In genomic region chr3:177126015-177126773, GRCh38 we compare ENCODE assay signal across 13 cellular contexts.
A peak's percentile ranks its signal among the peaks of the same experiment; 100 is the strongest.
DNase-seq lines count a peak whose midpoint lies in the region; ATAC-seq, FAIRE-seq and TF ChIP-seq lines count a peak whose summit lies in the region.
"Had no signal": no experiment of that assay in that cellular context is flagged by ENCODE, and none has a peak within 500 bp of the region (broad histone marks: within the 10 kb centered on the region; RNA-seq: fewer than 3 reads in every experiment).

No MANE protein-coding gene starts in this region.

- no peak for FAIRE-seq in GM19239 (lab: Jason Lieb, UNC)

- H3K27me3 Mint-ChIP-seq in T-helper 17 cell, result no peaks in the 10 kb centered on the region

- TF ChIP-seq POLR2A in GM18505 (IDR thresholded peaks at IDR 0.05; ENCODE audit: borderline replicate concordance, extremely low read depth, insufficient read depth, insufficient read length), result no peak

- peaks cover 54% of the 10 kb centered on the region for H3K4me1 Mint-ChIP-seq in T-helper 17 cell

- peaks cover 6% of the 10 kb centered on the region for H3K36me3 Mint-ChIP-seq in T-helper 17 cell (ENCODE audit: low read depth)

- no peak for TF ChIP-seq CTCF in foreskin fibroblast (IDR thresholded peaks at IDR 0.05; ENCODE audit: low read depth, low read length)

- no peak overlapping the region for H3K4me3 ChIP-seq in foreskin fibroblast (ENCODE audit: low read depth in 1 of 2, low read length in 2 of 2)
- H3K4me3 ChIP-seq: lung, tibial nerve had no signal

- DNase-seq in GM03348 (ENCODE audit: low spot score), result peak; percentile 74
- DNase-seq in T-helper 17 cell, result no peak
- peak; percentile 62 to 70 for DNase-seq in foreskin fibroblast
- DNase-seq in renal cortical epithelial cell (ENCODE audit: low read depth), result peak; percentile 57
- DNase-seq in GM19239 (ENCODE audit: insufficient read length, low spot score), result no peak
- DNase-seq: aorta, NCI-H1417, posterior cingulate gyrus had no signal

- no peaks in the 10 kb centered on the region for H3K9me3 ChIP-seq in T-helper 17 cell (ENCODE audit: control insufficient read depth, low read length, poor library complexity, severe bottlenecking)
- H3K9me3 ChIP-seq: tibial nerve had no signal

- H3K27ac Mint-ChIP-seq in T-helper 17 cell, result peak overlapping the region; percentile 11

- ATAC-seq in T-helper 17 cell, result no peak
- ATAC-seq in GM18505 (IDR thresholded peaks at IDR 0.05; ENCODE audit: unreplicated experiment), result no peak
- no peak for ATAC-seq in GM21526 (IDR thresholded peaks at IDR 0.05; ENCODE audit: low FRiP score, unreplicated experiment)
- no peak for ATAC-seq in HG02642 (IDR thresholded peaks at IDR 0.05; ENCODE audit: poor library complexity, unreplicated experiment)

- H3K4me3 Mint-ChIP-seq in T-helper 17 cell, result no peak overlapping the region

Comparison
In these comparisons a context has a peak if more than half of its experiments do, and no peak if none do; other contexts are left out.
1. DNase-seq: peak in GM03348 (single experiment), foreskin fibroblast (2 of 2) and renal cortical epithelial cell (single experiment); none in T-helper 17 cell (0 of 3) and GM19239 (single experiment).